Comparison of ENCODE assay signal across 23 cellular contexts in the genomic region with DNA sequence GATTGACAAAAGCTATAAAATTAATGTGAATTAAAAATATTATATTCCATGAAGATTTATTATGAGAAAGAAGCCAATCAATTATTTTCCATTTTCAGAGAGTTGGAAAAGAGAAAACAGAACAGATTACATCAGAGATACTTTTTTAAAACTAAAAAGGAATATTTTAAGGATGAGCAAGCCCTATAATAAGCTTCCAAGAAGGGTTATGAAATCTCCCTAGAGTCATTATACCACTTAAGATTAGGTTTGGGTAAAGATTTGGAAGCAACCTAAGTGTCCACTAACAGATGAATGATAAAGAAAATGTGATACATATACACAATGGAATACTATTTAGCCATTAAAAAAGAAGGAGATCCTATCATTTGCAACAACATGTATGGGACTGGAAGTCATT. TPM values are rescaled to one million over a fixed set of nuclear protein-coding genes. Genes with fewer than 3 reads are reported as not detected.
DNase-seq lines count a peak whose midpoint lies in the region; ATAC-seq and TF ChIP-seq lines count a peak whose summit lies in the region.
"Had no signal": no experiment of that assay in that cellular context is flagged by ENCODE, and none has a peak within 500 bp of the region (broad histone marks: within the 10 kb centered on the region; RNA-seq: fewer than 3 reads in every experiment).

No MANE protein-coding gene starts in this region.

- peak overlapping the region; percentile 80 for H3K27ac ChIP-seq in GM23248
- H3K27ac ChIP-seq: tibial nerve had no signal

- peak overlapping the region; percentile 51 for H3K9ac ChIP-seq in GM23248
- H3K9ac ChIP-seq in adipocyte (ENCODE audit: low read length) = peak overlapping the region; percentile 56

- H3K4me1 Mint-ChIP-seq in nephron progenitor cell = peaks cover 5% of the 10 kb centered on the region
- H3K4me1 Mint-ChIP-seq: activated naive CD4-positive, alpha-beta T cell treated with anti-CD3 and anti-CD28 coated beads, Interleukin-2, amount 10 ng/mL, durations not matched to agents 7 days and 5 days; B cell; natural killer cell had no signal

- peaks cover 9% of the 10 kb centered on the region for H3K9me3 Mint-ChIP-seq in nephron progenitor cell
- H3K9me3 Mint-ChIP-seq: activated naive CD4-positive, alpha-beta T cell treated with anti-CD3 and anti-CD28 coated beads, Interleukin-2, amount 10 ng/mL, durations not matched to agents 7 days and 5 days; natural killer cell; T-helper 2 cell treated with Interferon-gamma antibody and Interleukin-4, amounts not matched to agents 5 μg/mL and 100 μg/mL, for 36 hours had no signal

- peaks cover 8% of the 10 kb centered on the region; the same call in 1 of the 2 replicates for H4K20me1 ChIP-seq in GM23248 (ENCODE audit: insufficient read depth)

- H3K79me2 ChIP-seq in GM23248 (ENCODE audit: insufficient read depth) = peaks cover 87% of the 10 kb centered on the region

- ATAC-seq in GM21528 (IDR thresholded peaks at IDR 0.05; ENCODE audit: low FRiP score, unreplicated experiment) = no peak
- ATAC-seq: HCT116; natural killer cell; stimulated activated naive CD8-positive, alpha-beta T cell treated with anti-CD3 and anti-CD28 coated beads, Interleukin-15, Interleukin-2, amounts not matched to agents 100 U/mL and 50 U/mL, for 24 hours; WTC11 had no signal

- no peak overlapping the region for H3K4me3 Mint-ChIP-seq in nephron progenitor cell
- H3K4me3 Mint-ChIP-seq: activated naive CD4-positive, alpha-beta T cell treated with anti-CD3 and anti-CD28 coated beads, Interleukin-2, amount 10 ng/mL, durations not matched to agents 7 days and 5 days; B cell; natural killer cell; T-helper 2 cell treated with Interferon-gamma antibody and Interleukin-4, amounts not matched to agents 5 μg/mL and 100 μg/mL, for 36 hours; WTC11 had no signal

- no peaks in the 10 kb centered on the region for H3K9me2 ChIP-seq in GM23248 (ENCODE audit: insufficient read depth)

- H2AFZ ChIP-seq in GM23248 = no peak overlapping the region

- H3K36me3 ChIP-seq in GM23248 (ENCODE audit: low read depth) (no peaks in the 10 kb centered on the region), adipocyte (ENCODE audit: control insufficient read depth, insufficient read depth, low read length, severe bottlenecking) (no peaks in the 10 kb centered on the region)
- H3K36me3 ChIP-seq: tibial nerve had no signal

- H3K27me3 ChIP-seq in GM23248 (replicated peaks; ENCODE audit: insufficient read depth) (no peaks in the 10 kb centered on the region), adipocyte (replicated peaks; ENCODE audit: control insufficient read depth, insufficient read depth, low read length) (no peaks in the 10 kb centered on the region)
- H3K27me3 ChIP-seq: tibial nerve had no signal

- in situ Hi-C loops in GM23248 (cut with MboI) (no loop called here), G401 (cut with HindIII; ENCODE audit: low sequenced_read_pairs) (no loop called here)

- DNase-seq in GM23248 (peak; percentile 83), adipocyte (ENCODE audit: low read depth) (peak; percentile 68), fibroblast of pulmonary artery (ENCODE audit: low read depth) (peak; percentile 45), G401 (ENCODE audit: low spot score) (no peak), nephron progenitor cell (no peak)
- DNase-seq in activated naive CD4-positive, alpha-beta T cell treated with anti-CD3 and anti-CD28 coated beads, Interleukin-2, amount 50 U/mL, for 16 hours = no peak
- DNase-seq: activated CD4-positive, alpha-beta T cell treated with anti-CD3 and anti-CD28 coated beads, Interleukin-2, amount 50 U/mL, for 48 hours; activated naive CD4-positive, alpha-beta T cell treated with anti-CD3 and anti-CD28 coated beads, Interleukin-2, amount 10 ng/mL, durations not matched to agents 7 days and 5 days; activated T-cell treated with anti-CD3 and anti-CD28 coated beads for 4 hours; glutamatergic neuron; left cardiac atrium; mesendoderm; natural killer cell; posterior cingulate gyrus; small intestine; stimulated activated CD4-positive, alpha-beta T cell treated with anti-CD3 and anti-CD28 coated beads, Interleukin-2, amount 100 ng/mL, for 48 hours; stimulated activated naive CD8-positive, alpha-beta T cell treated with anti-CD3 and anti-CD28 coated beads, Interleukin-15, Interleukin-2, amounts not matched to agents 100 U/mL and 50 U/mL, for 24 hours had no signal

- peaks cover 22% of the 10 kb centered on the region for H3K4me1 ChIP-seq in GM23248 (ENCODE audit: insufficient read depth)
- H3K4me1 ChIP-seq in adipocyte (ENCODE audit: control insufficient read depth, insufficient read depth, low read length) = peaks cover 40% of the 10 kb centered on the region

- TF ChIP-seq CTCF in fibroblast of pulmonary artery (IDR thresholded peaks at IDR 0.05; ENCODE audit: low read length, missing control alignments) = no peak
- no peak for TF ChIP-seq CTCF in nephron progenitor cell (IDR thresholded peaks at IDR 0.05)

- peaks cover 35% of the 10 kb centered on the region for H3F3A ChIP-seq in GM23248 (ENCODE audit: insufficient read depth)

- peaks cover 4% of the 10 kb centered on the region for H3K27me3 Mint-ChIP-seq in nephron progenitor cell (ENCODE audit: low read depth, poor library complexity)

- H3K4me2 ChIP-seq in GM23248 (ENCODE audit: unreplicated experiment) = peak overlapping the region; percentile 74

- H3K4me3 ChIP-seq in GM23248 (peak overlapping the region; percentile 49), adipocyte (ENCODE audit: low read length) (peak overlapping the region; percentile 70), fibroblast of pulmonary artery (replicated peaks; ENCODE audit: low read depth, low read length) (no peak overlapping the region)
- H3K4me3 ChIP-seq: tibial nerve had no signal

- H3K36me3 Mint-ChIP-seq in nephron progenitor cell (ENCODE audit: low read depth) = no peaks in the 10 kb centered on the region
- H3K36me3 Mint-ChIP-seq: activated naive CD4-positive, alpha-beta T cell treated with anti-CD3 and anti-CD28 coated beads, Interleukin-2, amount 10 ng/mL, durations not matched to agents 7 days and 5 days; natural killer cell had no signal

- no peaks in the 10 kb centered on the region for H3K9me3 ChIP-seq in GM23248 (ENCODE audit: low read depth)
- H3K9me3 ChIP-seq in adipocyte (ENCODE audit: control insufficient read depth, low read length) = no peaks in the 10 kb centered on the region
- H3K9me3 ChIP-seq: tibial nerve had no signal

- H3K27ac Mint-ChIP-seq in nephron progenitor cell = no peak overlapping the region
- H3K27ac Mint-ChIP-seq: activated naive CD4-positive, alpha-beta T cell treated with anti-CD3 and anti-CD28 coated beads, Interleukin-2, amount 10 ng/mL, durations not matched to agents 7 days and 5 days; B cell; natural killer cell; T-helper 2 cell treated with Interferon-gamma antibody and Interleukin-4, amounts not matched to agents 5 μg/mL and 100 μg/mL, for 36 hours had no signal

RNA-seq across cellular contexts. Expression of gene FSIP1, which starts 51.6 kb away (rescaled TPM):
- total RNA-seq in GM23248 (2014; rRNA removed; shearing (Covaris generic)) = 1.6 and 2.4 TPM in 2 replicates
- 2.4 and 2.8 TPM in 2 replicates for polyA plus RNA-seq in GM23248 (2016; fragmentation: Nextera tagmentation; extraction: Ambion mirVana)
- total RNA-seq in G401 (2014; rRNA removed; shearing (Covaris generic)) = 0.41 and 0.92 TPM in 2 replicates

Comparison
In these comparisons a context has a peak if more than half of its experiments do, and no peak if none do; other contexts are left out.
1. DNase-seq: peak in GM23248 (single experiment), adipocyte (single experiment) and fibroblast of pulmonary artery (single experiment); none in G401 (single experiment), activated naive CD4-positive, alpha-beta T cell treated with anti-CD3 and anti-CD28 coated beads, Interleukin-2, amount 50 U/mL, for 16 hours (single experiment) and nephron progenitor cell (single experiment).